Comparison of ENCODE assay signal across 23 cellular contexts in genomic region chr2:135037831-135038230, GRCh38. TPM values are rescaled to one million over a fixed set of nuclear protein-coding genes. Genes with fewer than 3 reads are reported as not detected.
"Had no signal": no experiment of that assay in that cellular context is flagged by ENCODE, and none has a peak within 500 bp of the region (broad histone marks: within the 10 kb centered on the region; RNA-seq: fewer than 3 reads in every experiment).

No MANE protein-coding gene starts in this region.

- H3K27me3 ChIP-seq: thyroid gland had no signal

- H3K36me3 Mint-ChIP-seq: mesothelial cell of epicardium had no signal

- H3K27ac Mint-ChIP-seq: activated CD4-positive, alpha-beta memory T cell treated with anti-CD3 and anti-CD28 coated beads, Interleukin-2, amount 10 ng/mL, durations not matched to agents 7 days and 5 days; activated naive CD4-positive, alpha-beta T cell treated with anti-CD3 and anti-CD28 coated beads for 36 hours; activated naive CD8-positive, alpha-beta T cell treated with anti-CD3 and anti-CD28 coated beads, Interleukin-2, amount 50 U/mL, for 24 hours; immature natural killer cell; mesothelial cell of epicardium; nephron had no signal

- H3K4me1 Mint-ChIP-seq: activated CD4-positive, alpha-beta memory T cell treated with anti-CD3 and anti-CD28 coated beads, Interleukin-2, amount 10 ng/mL, durations not matched to agents 7 days and 5 days; activated naive CD8-positive, alpha-beta T cell treated with anti-CD3 and anti-CD28 coated beads, Interleukin-2, amount 50 U/mL, for 24 hours; immature natural killer cell; mesothelial cell of epicardium; nephron had no signal

- H3K9me3 ChIP-seq: breast epithelium, thyroid gland had no signal

- H3K4me3 Mint-ChIP-seq: activated CD4-positive, alpha-beta memory T cell treated with anti-CD3 and anti-CD28 coated beads, Interleukin-2, amount 10 ng/mL, durations not matched to agents 7 days and 5 days; activated naive CD4-positive, alpha-beta T cell treated with anti-CD3 and anti-CD28 coated beads for 36 hours; activated naive CD8-positive, alpha-beta T cell treated with anti-CD3 and anti-CD28 coated beads, Interleukin-2, amount 50 U/mL, for 24 hours; immature natural killer cell; mesothelial cell of epicardium; nephron had no signal

- H3K4me3 ChIP-seq: breast epithelium, lung, thyroid gland had no signal

- H3K9me3 Mint-ChIP-seq: activated CD4-positive, alpha-beta memory T cell treated with anti-CD3 and anti-CD28 coated beads, Interleukin-2, amount 10 ng/mL, durations not matched to agents 7 days and 5 days; activated naive CD4-positive, alpha-beta T cell treated with anti-CD3 and anti-CD28 coated beads for 36 hours; activated naive CD8-positive, alpha-beta T cell treated with anti-CD3 and anti-CD28 coated beads, Interleukin-2, amount 50 U/mL, for 24 hours; immature natural killer cell had no signal

- H3K27me3 Mint-ChIP-seq: activated CD4-positive, alpha-beta memory T cell treated with anti-CD3 and anti-CD28 coated beads, Interleukin-2, amount 10 ng/mL, durations not matched to agents 7 days and 5 days had no signal

- H3K4me1 ChIP-seq: breast epithelium, thyroid gland had no signal

- FAIRE-seq: endometrium had no signal

- H3K27ac ChIP-seq: breast epithelium, thyroid gland had no signal

- DNase-seq: activated CD4-positive, alpha-beta memory T cell treated with anti-CD3 and anti-CD28 coated beads, Interleukin-2, amount 10 ng/mL, durations not matched to agents 7 days and 5 days; activated CD4-positive, alpha-beta T cell treated with anti-CD3 and anti-CD28 coated beads for 48 hours; activated CD4-positive, CD25-positive, alpha-beta regulatory T cell; activated naive CD4-positive, alpha-beta T cell treated with anti-CD3 and anti-CD28 coated beads for 36 hours; activated naive CD8-positive, alpha-beta T cell treated with anti-CD3 and anti-CD28 coated beads, Interleukin-2, amount 50 U/mL, for 24 hours; activated T-cell treated with anti-CD3 and anti-CD28 coated beads, Interleukin-2, amount 50 U/mL, for 1 hour; aorta; cortex of kidney; erythroblast; immature natural killer cell; stimulated activated CD4-positive, alpha-beta T cell treated with anti-CD3 and anti-CD28 coated beads, Interleukin-12 subunit alpha, Interleukin-12 subunit beta, amount 100 ng/mL, for 4 hours; stimulated activated CD4-positive, alpha-beta T cell treated with anti-CD3 and anti-CD28 coated beads, Interleukin-1b, Interleukin-23, amount 100 ng/mL, for 48 hours; stimulated activated CD8-positive, alpha-beta memory T cell treated with anti-CD3 and anti-CD28 coated beads, Interleukin-4, amount 100 ng/mL, for 48 hours; stimulated activated naive CD4-positive, alpha-beta T cell; T-helper 1 cell; T-helper 9 cell; thyroid gland had no signal

- H3K36me3 ChIP-seq: breast epithelium, thyroid gland had no signal

RNA-seq across cellular contexts. Expression of gene MAP3K19, which starts 9.4 kb away (rescaled TPM):
- total RNA-seq: activated CD4-positive, alpha-beta memory T cell treated with anti-CD3 and anti-CD28 coated beads, Interleukin-2, amount 10 ng/mL, durations not matched to agents 7 days and 5 days; activated naive CD4-positive, alpha-beta T cell treated with anti-CD3 and anti-CD28 coated beads for 36 hours; aorta; breast epithelium; mesothelial cell of epicardium; ureter had no signal
- polyA plus RNA-seq: aorta, immature natural killer cell had no signal
